In genomic region chr2:237966250-237966564, GRCh38 we compare ENCODE assay signal across 1 cellular context.
TF ChIP-seq lines count a peak whose summit lies in the region.

No MANE protein-coding gene starts in this region.

TF ChIP-seq in WTC11, 78 proteins besides CTCF, POLR2A, EP300 and RAD21 (continued from another document):
- TF ChIP-seq ZNF532 (CRISPR knock-in tag; IDR thresholded peaks at IDR 0.05; ENCODE audit: borderline replicate concordance), result no peak
- no peak for TF ChIP-seq AFF4 (CRISPR knock-in tag; IDR thresholded peaks at IDR 0.05; ENCODE audit: borderline replicate concordance)
- TF ChIP-seq PRRX2 (CRISPR knock-in tag; IDR thresholded peaks at IDR 0.05), result no peak
